8 cellular contexts compared by ENCODE assay signal in genomic region chr3:194142156-194142910, GRCh38. TPM values are rescaled to one million over a fixed set of nuclear protein-coding genes. Genes with fewer than 3 reads are reported as not detected.
DNase-seq lines count a peak whose midpoint lies in the region; ATAC-seq and TF ChIP-seq lines count a peak whose summit lies in the region.

No MANE protein-coding gene starts in this region.

- peaks cover 6% of the 10 kb centered on the region for H3K27me3 Mint-ChIP-seq in activated B cell treated with CpG ODN at 0.5 μM for 24 hours

- H3K27ac Mint-ChIP-seq in activated B cell treated with CpG ODN at 0.5 μM for 24 hours: peak overlapping the region; percentile 57

- POLR2A ChIA-PET in activated B cell treated with CpG ODN at 0.5 μM for 24 hours (lab: Charles Lee): interaction anchor here (0.6 to 15.3 kb wide), 6 partner anchors 37 to 173 kb away, joined by 3 to 465 read pairs (median 5); no protein-coding TSS in a partner anchor

- intact Hi-C loops in activated B cell treated with CpG ODN at 0.5 μM for 24 hours (cut with micrococcal nuclease) (no loop called here), left ventricle myocardium inferior (cut with micrococcal nuclease) (loop anchor here (5.0 kb wide), 1 partner anchor 125 kb away; no protein-coding TSS in a partner anchor)

- CTCF ChIA-PET in activated B cell treated with CpG ODN at 0.5 μM for 24 hours (lab: Charles Lee): interaction anchor here (2.2 to 7.2 kb wide), 2 partner anchors 174 to 362 kb away, joined by 12 to 77 read pairs; no protein-coding TSS in a partner anchor

- H3K27ac ChIP-seq in left ventricle myocardium inferior (replicated peaks) (peak overlapping the region; percentile 99), skin epidermis (peak overlapping the region in 19 of 21 experiments; percentile 76 to 98 (median 90))

- H3K4me1 Mint-ChIP-seq in activated B cell treated with CpG ODN at 0.5 μM for 24 hours: peaks cover 38% of the 10 kb centered on the region

- H3K4me3 ChIP-seq in left ventricle myocardium inferior (peak overlapping the region; percentile 63), skin epidermis (peak overlapping the region in 1 of 7 experiments; percentile 35)

- H3K9me3 Mint-ChIP-seq in activated B cell treated with CpG ODN at 0.5 μM for 24 hours: no peaks in the 10 kb centered on the region

- no peaks in the 10 kb centered on the region for H3K27me3 ChIP-seq in left ventricle myocardium inferior (ENCODE audit: low read depth)

- ATAC-seq in activated B cell treated with CpG ODN at 0.5 μM for 24 hours (ENCODE audit: low read depth) (no peak), HG02678 (IDR thresholded peaks at IDR 0.05; ENCODE audit: unreplicated experiment) (no peak), GM21423 (IDR thresholded peaks at IDR 0.05; ENCODE audit: unreplicated experiment) (no peak)

- H3K9me3 ChIP-seq in left ventricle myocardium inferior (replicated peaks): no peaks in the 10 kb centered on the region

- H3K36me3 ChIP-seq in left ventricle myocardium inferior: no peaks in the 10 kb centered on the region

- H3K4me3 Mint-ChIP-seq in activated B cell treated with CpG ODN at 0.5 μM for 24 hours: peak overlapping the region; percentile 76

- H3K4me1 ChIP-seq in left ventricle myocardium inferior: peaks cover 65% of the 10 kb centered on the region

- no peaks in the 10 kb centered on the region for H3K36me3 Mint-ChIP-seq in activated B cell treated with CpG ODN at 0.5 μM for 24 hours (ENCODE audit: low read depth)

- DNase-seq in DMS53 treated with DMSO at 0.1 percent for 48 hours (lab: John Stamatoyannopoulos, UW; ENCODE audit: unreplicated experiment): peak; percentile 79
- DNase-seq in DMS53 (lab: John Stamatoyannopoulos, UW): no peak
- peak; percentile 6 for DNase-seq in activated B cell treated with CpG ODN at 0.5 μM for 24 hours
- peak; percentile 59 for DNase-seq in left ventricle myocardium inferior
- DNase-seq in NCI-H446 (lab: John Stamatoyannopoulos, UW): no peak

- TF ChIP-seq CTCF in activated B cell treated with CpG ODN at 0.5 μM for 24 hours (IDR thresholded peaks at IDR 0.05) (no peak), left ventricle myocardium inferior (IDR thresholded peaks at IDR 0.05; ENCODE audit: borderline replicate concordance) (no peak)

RNA-seq across cellular contexts. Expression of gene HES1, which starts 6.4 kb away (rescaled TPM):
- total RNA-seq in activated B cell treated with CpG ODN at 0.5 μM for 24 hours (5.0 and 5.9 TPM in 2 replicates), left ventricle myocardium inferior (13.4 TPM)

Comparison
In these comparisons a context has a peak if more than half of its experiments do, and no peak if none do; other contexts are left out.
1. DNase-seq: peak in DMS53 treated with DMSO at 0.1 percent for 48 hours (single experiment), activated B cell treated with CpG ODN at 0.5 μM for 24 hours (single experiment) and left ventricle myocardium inferior (single experiment); none in DMS53 (single experiment) and NCI-H446 (0 of 2).